In the genomic region with DNA sequence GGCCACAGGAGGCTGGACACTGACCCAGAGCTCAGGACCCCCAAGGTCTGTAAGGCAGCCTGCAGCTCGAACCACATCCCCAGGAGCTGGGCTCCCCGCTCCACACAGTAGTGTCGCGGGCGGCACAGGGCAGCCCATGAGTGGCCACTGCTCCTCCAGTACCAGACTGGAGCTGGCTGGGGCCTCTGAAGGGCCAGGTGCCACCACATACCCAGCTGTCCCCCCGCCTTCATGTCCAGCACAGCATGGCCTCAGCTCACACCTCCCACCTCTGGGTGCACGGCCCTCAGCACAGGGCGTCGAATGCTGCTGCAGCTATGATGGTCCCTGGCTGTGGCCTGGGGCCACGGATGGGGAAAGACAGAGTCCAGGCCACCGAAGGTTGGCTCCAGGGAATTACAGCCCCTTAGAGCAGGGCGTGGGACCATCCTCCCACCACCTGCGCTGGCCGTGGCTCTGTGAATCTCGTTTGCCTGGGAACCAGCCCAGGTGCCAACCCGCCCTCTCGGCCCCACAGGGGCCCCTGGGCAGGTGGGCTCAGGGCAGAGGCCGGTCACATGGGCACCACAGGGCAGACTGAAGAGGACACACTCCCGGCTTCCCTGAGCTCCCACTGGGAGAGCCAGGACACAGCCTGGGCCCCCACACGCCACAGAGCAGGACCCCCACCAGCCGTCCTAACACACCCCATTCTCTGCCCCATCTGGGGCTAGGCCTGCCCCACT, we compare ENCODE assay signal across 13 cellular contexts. TPM values are rescaled to one million over a fixed set of nuclear protein-coding genes. Genes with fewer than 3 reads are reported as not detected.
DNase-seq lines count a peak whose midpoint lies in the region; ATAC-seq and TF ChIP-seq lines count a peak whose summit lies in the region.
"Had no signal": no experiment of that assay in that cellular context is flagged by ENCODE, and none has a peak within 500 bp of the region (broad histone marks: within the 10 kb centered on the region; RNA-seq: fewer than 3 reads in every experiment).

No MANE protein-coding gene starts in this region.

- peaks cover 54% of the 10 kb centered on the region for H3K4me1 Mint-ChIP-seq in activated T-cell treated with anti-CD3 and anti-CD28 coated beads, Interleukin-2, amount 50 U/mL, for 24 hours (ENCODE audit: low read depth)
- peaks cover 31% of the 10 kb centered on the region for H3K4me1 Mint-ChIP-seq in activated B cell treated with CpG ODN at 0.5 μM for 24 hours
- H3K4me1 Mint-ChIP-seq in nephron progenitor cell = no peaks in the 10 kb centered on the region

- ATAC-seq in activated B cell treated with CpG ODN at 0.5 μM for 24 hours (ENCODE audit: low read depth) = no peak
- no peak for ATAC-seq in HG03097 (IDR thresholded peaks at IDR 0.05; ENCODE audit: low FRiP score, unreplicated experiment)
- ATAC-seq: right cardiac atrium had no signal

- no peak overlapping the region for H3K9ac ChIP-seq in colonic mucosa (ENCODE audit: low read depth in 2 of 2, low read length in 2 of 2)

- no peaks in the 10 kb centered on the region for H3K9me3 ChIP-seq in colonic mucosa
- H3K9me3 ChIP-seq: tibial artery had no signal

- intact Hi-C loops in activated B cell treated with CpG ODN at 0.5 μM for 24 hours (cut with micrococcal nuclease) = no loop called here
- intact Hi-C loops in colonic mucosa (cut with DNase I) = no loop called here

- H3K4me3 ChIP-seq in colonic mucosa = no peak overlapping the region
- H3K4me3 ChIP-seq: tibial artery had no signal

- TF ChIP-seq CTCF in activated B cell treated with CpG ODN at 0.5 μM for 24 hours (IDR thresholded peaks at IDR 0.05) (no peak), nephron progenitor cell (IDR thresholded peaks at IDR 0.05) (no peak), colonic mucosa (IDR thresholded peaks at IDR 0.05) (no peak)

- H3K27me3 Mint-ChIP-seq in activated T-cell treated with anti-CD3 and anti-CD28 coated beads, Interleukin-2, amount 50 U/mL, for 24 hours = no peaks in the 10 kb centered on the region
- H3K27me3 Mint-ChIP-seq in activated B cell treated with CpG ODN at 0.5 μM for 24 hours (no peaks in the 10 kb centered on the region), nephron progenitor cell (ENCODE audit: low read depth, poor library complexity) (no peaks in the 10 kb centered on the region)

- H3K36me3 Mint-ChIP-seq in activated T-cell treated with anti-CD3 and anti-CD28 coated beads, Interleukin-2, amount 50 U/mL, for 24 hours (ENCODE audit: low read depth) = peaks cover 60% of the 10 kb centered on the region
- H3K36me3 Mint-ChIP-seq in activated B cell treated with CpG ODN at 0.5 μM for 24 hours (ENCODE audit: low read depth) = peaks cover 42% of the 10 kb centered on the region
- peaks cover 6% of the 10 kb centered on the region for H3K36me3 Mint-ChIP-seq in nephron progenitor cell (ENCODE audit: low read depth)

- H3K4me3 Mint-ChIP-seq in activated T-cell treated with anti-CD3 and anti-CD28 coated beads, Interleukin-2, amount 50 U/mL, for 24 hours = peak overlapping the region; percentile 85
- H3K4me3 Mint-ChIP-seq in activated B cell treated with CpG ODN at 0.5 μM for 24 hours (no peak overlapping the region), nephron progenitor cell (no peak overlapping the region)
- H3K4me3 Mint-ChIP-seq: H9 had no signal

- H3K9me3 Mint-ChIP-seq in activated T-cell treated with anti-CD3 and anti-CD28 coated beads, Interleukin-2, amount 50 U/mL, for 24 hours = no peaks in the 10 kb centered on the region
- H3K9me3 Mint-ChIP-seq in activated B cell treated with CpG ODN at 0.5 μM for 24 hours (no peaks in the 10 kb centered on the region), nephron progenitor cell (no peaks in the 10 kb centered on the region)
- H3K9me3 Mint-ChIP-seq: H9 had no signal

- H3K27ac ChIP-seq in colonic mucosa = no peak overlapping the region
- H3K27ac ChIP-seq: tibial artery had no signal

- CTCF ChIA-PET in activated B cell treated with CpG ODN at 0.5 μM for 24 hours (lab: Charles Lee) = interaction anchor here (0.5 to 1.2 kb wide), 2 partner anchors 94 to 184 kb away, joined by 3 to 4 read pairs; no protein-coding TSS in a partner anchor

- no peaks in the 10 kb centered on the region for H3K27me3 ChIP-seq in colonic mucosa

- no peaks in the 10 kb centered on the region for H3K4me1 ChIP-seq in colonic mucosa
- H3K4me1 ChIP-seq: tibial artery had no signal

- H3K27ac Mint-ChIP-seq in activated T-cell treated with anti-CD3 and anti-CD28 coated beads, Interleukin-2, amount 50 U/mL, for 24 hours = peak overlapping the region; percentile 98
- peak overlapping the region; percentile 52 for H3K27ac Mint-ChIP-seq in activated B cell treated with CpG ODN at 0.5 μM for 24 hours
- H3K27ac Mint-ChIP-seq in nephron progenitor cell = peak overlapping the region; percentile 81

- POLR2A ChIA-PET in activated B cell treated with CpG ODN at 0.5 μM for 24 hours (lab: Charles Lee) = interaction anchor here (0.5 to 2.4 kb wide), 7 partner anchors 9 to 197 kb away, joined by 3 to 6 read pairs (median 3); no protein-coding TSS in a partner anchor

- peak; percentile 41 for DNase-seq in activated T-cell treated with anti-CD3 and anti-CD28 coated beads, Interleukin-2, amount 50 U/mL, for 24 hours
- no peak for DNase-seq in activated T-cell treated with anti-CD3 and anti-CD28 coated beads for 4 hours
- DNase-seq in activated B cell treated with CpG ODN at 0.5 μM for 24 hours = no peak
- no peak for DNase-seq in nephron progenitor cell
- no peak for DNase-seq in colonic mucosa
- DNase-seq: amygdala; H9; NCI-H2029 treated with DMSO at 0.1 percent for 48 hours; NCI-H524; stimulated activated CD4-positive, alpha-beta T cell treated with anti-CD3 and anti-CD28 coated beads, Interleukin-1b, Interleukin-23, amount 100 ng/mL, for 48 hours; tibial artery had no signal

- H3K36me3 ChIP-seq in colonic mucosa = peaks cover 22% of the 10 kb centered on the region

RNA-seq across cellular contexts. Expression of gene TNFRSF4, which starts 2.1 kb away (rescaled TPM):
- total RNA-seq in activated B cell treated with CpG ODN at 0.5 μM for 24 hours (0.86 and 1.1 TPM in 2 replicates), colonic mucosa (1 to 10 TPM; 1.2 to 2.3 TPM)

RNA-seq across cellular contexts. Expression of gene TNFRSF18, which starts 9.7 kb away (rescaled TPM):
- total RNA-seq in activated B cell treated with CpG ODN at 0.5 μM for 24 hours (36.7 and 37.5 TPM in 2 replicates), colonic mucosa (1 to 10 TPM in 1 of 2 donors, under 1 TPM in 1; 0.61 to 1.7 TPM)

RNA-seq across cellular contexts. Expression of gene SDF4, which starts 15.8 kb away (rescaled TPM):
- 94.4 and 97.9 TPM in 2 replicates for total RNA-seq in activated B cell treated with CpG ODN at 0.5 μM for 24 hours
- total RNA-seq in colonic mucosa = 100 to 1,000 TPM; 202 to 325 TPM

RNA-seq across cellular contexts. Expression of gene B3GALT6, which starts 16.0 kb away (rescaled TPM):
- total RNA-seq in activated B cell treated with CpG ODN at 0.5 μM for 24 hours = 20.9 and 22.1 TPM in 2 replicates
- 10 to 100 TPM in 1 of 2 donors, 1 to 10 TPM in 1; 8.0 to 12.0 TPM for total RNA-seq in colonic mucosa

RNA-seq across cellular contexts. Expression of gene C1QTNF12, which starts 30.5 kb away (rescaled TPM):
- total RNA-seq in activated B cell treated with CpG ODN at 0.5 μM for 24 hours = 2.5 and 2.7 TPM in 2 replicates
- 10 to 100 TPM; 21.3 to 34.2 TPM for total RNA-seq in colonic mucosa

Comparison
In these comparisons a context has a peak if more than half of its experiments do, and no peak if none do; other contexts are left out.
1. RNA of gene TNFRSF18, which starts 9.7 kb away (total RNA-seq): 36.7 to 37.5 TPM in activated B cell treated with CpG ODN at 0.5 μM for 24 hours; 0.61 to 1.7 TPM in colonic mucosa; every median in the first group is over 10 times any median in the second.
2. Peak in every context shown above with its lines, with median percentiles within 50 percentile points of each other: H3K27ac Mint-ChIP-seq.